Comparison of ENCODE assay signal across 1 cellular context in the genomic region with DNA sequence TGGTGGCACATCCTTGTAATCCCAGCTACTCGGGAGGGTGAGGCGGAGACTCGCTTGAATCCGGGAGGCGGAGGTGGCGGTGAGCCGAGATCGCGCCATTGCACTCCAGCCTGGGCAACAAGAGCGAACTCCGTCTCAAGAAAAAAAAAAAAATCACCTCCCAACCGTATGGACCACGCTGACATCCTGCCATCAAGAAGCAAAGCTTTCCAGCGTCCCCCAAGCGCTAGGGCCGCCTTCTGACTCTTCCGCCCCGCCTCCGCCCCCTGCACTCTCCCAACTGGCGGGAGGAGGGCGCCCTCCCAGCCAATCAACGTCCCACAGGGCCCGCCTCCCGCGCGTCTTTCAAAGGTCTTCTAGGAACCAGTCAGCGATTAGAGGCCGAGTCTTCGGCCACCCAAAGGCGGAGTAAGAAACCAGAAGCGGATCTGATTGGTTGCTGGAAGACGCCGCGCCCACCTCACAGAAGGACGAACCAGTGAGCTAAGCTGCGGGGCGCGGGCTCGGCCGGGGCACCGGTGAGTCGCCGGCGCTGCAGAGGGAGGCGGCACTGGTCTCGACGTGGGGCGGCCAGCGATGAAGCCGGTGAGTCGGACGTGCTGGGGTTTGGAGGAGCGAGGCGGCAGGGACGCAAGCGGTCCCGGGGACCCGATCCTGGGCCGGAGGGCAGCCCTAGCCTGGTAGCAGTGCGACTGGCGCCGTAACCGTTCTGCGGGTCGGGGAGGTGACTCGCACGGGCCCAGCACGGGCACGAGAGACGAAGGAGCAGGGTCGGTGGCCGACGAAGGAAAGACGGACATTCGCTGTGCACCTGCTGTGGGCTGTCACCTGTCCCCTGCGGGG.
A peak's percentile ranks its signal among the peaks of the same experiment; 100 is the strongest.
TF ChIP-seq lines count a peak whose summit lies in the region.

A gene with protein sequence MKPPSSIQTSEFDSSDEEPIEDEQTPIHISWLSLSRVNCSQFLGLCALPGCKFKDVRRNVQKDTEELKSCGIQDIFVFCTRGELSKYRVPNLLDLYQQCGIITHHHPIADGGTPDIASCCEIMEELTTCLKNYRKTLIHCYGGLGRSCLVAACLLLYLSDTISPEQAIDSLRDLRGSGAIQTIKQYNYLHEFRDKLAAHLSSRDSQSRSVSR (plus strand): TSS at position 515 of the 843 bp plus-strand sequence. CDS start 62 bp downstream, at position 577.

TF ChIP-seq in HepG2, 621 proteins besides CTCF, POLR2A, EP300 and RAD21 (continued from another document and continues in another):
- TF ChIP-seq MZF1 (CRISPR knock-in tag; IDR thresholded peaks at IDR 0.05; ENCODE audit: borderline replicate concordance) (0 out of 2 replicates have a peak, but pooled peaks have one; percentile 39), ZNF567 (CRISPR knock-in tag; IDR thresholded peaks at IDR 0.05; ENCODE audit: borderline replicate concordance) (no peak), ZNF569 (CRISPR knock-in tag; IDR thresholded peaks at IDR 0.05; ENCODE audit: borderline replicate concordance) (no peak), REST (IDR thresholded peaks at IDR 0.05; ENCODE audit: borderline replicate concordance in 1 of 2, low read depth in 1 of 2, low read length in 2 of 2) (0 out of 4 replicates have a peak, but pooled peaks of 1 of the 2 experiments have one; percentile 9), ZNF589 (CRISPR knock-in tag; conservative IDR thresholded peaks at IDR 0.05) (peak; percentile 76; the same call in 1 of the 2 replicates), ZSCAN29 (CRISPR knock-in tag; conservative IDR thresholded peaks at IDR 0.05) (no peak), NFATC3 (CRISPR knock-in tag; IDR thresholded peaks at IDR 0.05) (no peak), ZNF20 (CRISPR knock-in tag; IDR thresholded peaks at IDR 0.05) (no peak), GATA4 (IDR thresholded peaks at IDR 0.05; ENCODE audit: borderline replicate concordance, low read depth) (peak; percentile 74; the same call in 1 of the 2 replicates), ZBTB25 (CRISPR knock-in tag; IDR thresholded peaks at IDR 0.05) (no peak), GATAD1 (CRISPR knock-in tag; IDR thresholded peaks at IDR 0.05) (peak; percentile 58; the same call in 1 of the 2 replicates), ZNF761 (CRISPR knock-in tag; conservative IDR thresholded peaks at IDR 0.05) (peak; percentile 84; the same call in 1 of the 2 replicates), RAD51 (IDR thresholded peaks at IDR 0.05; ENCODE audit: borderline replicate concordance) (no peak), NR2F6 (IDR thresholded peaks at IDR 0.05) (no peak), NR2F6 (CRISPR knock-in tag; IDR thresholded peaks at IDR 0.05) (no peak), HOMEZ (CRISPR knock-in tag; IDR thresholded peaks at IDR 0.05; ENCODE audit: low read depth) (peak; percentile 89), ZNF607 (CRISPR knock-in tag; IDR thresholded peaks at IDR 0.05; ENCODE audit: borderline replicate concordance) (peak; percentile 82; the same call in 1 of the 2 replicates), NCOA1 (CRISPR knock-in tag; IDR thresholded peaks at IDR 0.05) (no peak), ZNF260 (CRISPR knock-in tag; IDR thresholded peaks at IDR 0.05; ENCODE audit: borderline replicate concordance, low read depth) (no peak), SMARCC2 (IDR thresholded peaks at IDR 0.05) (no peak), ZNF564 (CRISPR knock-in tag; IDR thresholded peaks at IDR 0.05) (0 out of 2 replicates have a peak, but pooled peaks have one; percentile 60), ZNF724P (CRISPR knock-in tag; IDR thresholded peaks at IDR 0.05; ENCODE audit: borderline replicate concordance) (no peak; the same call in 1 of the 2 replicates), ZFP36L2 (CRISPR knock-in tag; IDR thresholded peaks at IDR 0.05) (no peak), ZNF570 (CRISPR knock-in tag; IDR thresholded peaks at IDR 0.05; ENCODE audit: borderline replicate concordance) (no peak), TBX2 (CRISPR knock-in tag; IDR thresholded peaks at IDR 0.05; ENCODE audit: borderline replicate concordance) (peak; percentile 52; the same call in 1 of the 2 replicates), MYC (CRISPR knock-in tag; IDR thresholded peaks at IDR 0.05; ENCODE audit: borderline replicate concordance) (peak; percentile 79), NR2C2 (CRISPR knock-in tag; IDR thresholded peaks at IDR 0.05; ENCODE audit: borderline replicate concordance) (0 out of 2 replicates have a peak, but pooled peaks have one; percentile 23), ARNT2 (CRISPR knock-in tag; IDR thresholded peaks at IDR 0.05; ENCODE audit: low read depth) (0 out of 2 replicates have a peak, but pooled peaks have one; percentile 52), SIX1 (CRISPR knock-in tag; IDR thresholded peaks at IDR 0.05; ENCODE audit: borderline replicate concordance) (no peak; the same call in 1 of the 2 replicates), ZNF775 (CRISPR knock-in tag; IDR thresholded peaks at IDR 0.05; ENCODE audit: borderline replicate concordance) (no peak), TBX3 (IDR thresholded peaks at IDR 0.05; ENCODE audit: borderline replicate concordance) (no peak), PHF8 (CRISPR knock-in tag; IDR thresholded peaks at IDR 0.05) (peak; percentile 84), TBL1XR1 (IDR thresholded peaks at IDR 0.05; ENCODE audit: borderline replicate concordance, low read length, partially characterized antibody) (peak; percentile 34), ZNF781 (CRISPR knock-in tag; IDR thresholded peaks at IDR 0.05; ENCODE audit: borderline replicate concordance, not compliant biosample characterization) (peak; percentile 61), ZNF780A (CRISPR knock-in tag; IDR thresholded peaks at IDR 0.05) (no peak), MIXL1 (CRISPR knock-in tag; IDR thresholded peaks at IDR 0.05) (peak; percentile 64; the same call in 1 of the 2 replicates), ZNF331 (CRISPR knock-in tag; IDR thresholded peaks at IDR 0.05) (no peak), MXD3 (CRISPR knock-in tag; IDR thresholded peaks at IDR 0.05) (no peak), MTERF4 (CRISPR knock-in tag; IDR thresholded peaks at IDR 0.05) (peak; percentile 87; the same call in 1 of the 2 replicates), ATF1 (CRISPR knock-in tag; IDR thresholded peaks at IDR 0.05) (peak; percentile 80), ZNF44 (CRISPR knock-in tag; IDR thresholded peaks at IDR 0.05) (no peak), ZNF552 (CRISPR knock-in tag; IDR thresholded peaks at IDR 0.05; ENCODE audit: borderline replicate concordance) (0 out of 2 replicates have a peak, but pooled peaks have one; percentile 72)
- TF ChIP-seq, protein P1, sequence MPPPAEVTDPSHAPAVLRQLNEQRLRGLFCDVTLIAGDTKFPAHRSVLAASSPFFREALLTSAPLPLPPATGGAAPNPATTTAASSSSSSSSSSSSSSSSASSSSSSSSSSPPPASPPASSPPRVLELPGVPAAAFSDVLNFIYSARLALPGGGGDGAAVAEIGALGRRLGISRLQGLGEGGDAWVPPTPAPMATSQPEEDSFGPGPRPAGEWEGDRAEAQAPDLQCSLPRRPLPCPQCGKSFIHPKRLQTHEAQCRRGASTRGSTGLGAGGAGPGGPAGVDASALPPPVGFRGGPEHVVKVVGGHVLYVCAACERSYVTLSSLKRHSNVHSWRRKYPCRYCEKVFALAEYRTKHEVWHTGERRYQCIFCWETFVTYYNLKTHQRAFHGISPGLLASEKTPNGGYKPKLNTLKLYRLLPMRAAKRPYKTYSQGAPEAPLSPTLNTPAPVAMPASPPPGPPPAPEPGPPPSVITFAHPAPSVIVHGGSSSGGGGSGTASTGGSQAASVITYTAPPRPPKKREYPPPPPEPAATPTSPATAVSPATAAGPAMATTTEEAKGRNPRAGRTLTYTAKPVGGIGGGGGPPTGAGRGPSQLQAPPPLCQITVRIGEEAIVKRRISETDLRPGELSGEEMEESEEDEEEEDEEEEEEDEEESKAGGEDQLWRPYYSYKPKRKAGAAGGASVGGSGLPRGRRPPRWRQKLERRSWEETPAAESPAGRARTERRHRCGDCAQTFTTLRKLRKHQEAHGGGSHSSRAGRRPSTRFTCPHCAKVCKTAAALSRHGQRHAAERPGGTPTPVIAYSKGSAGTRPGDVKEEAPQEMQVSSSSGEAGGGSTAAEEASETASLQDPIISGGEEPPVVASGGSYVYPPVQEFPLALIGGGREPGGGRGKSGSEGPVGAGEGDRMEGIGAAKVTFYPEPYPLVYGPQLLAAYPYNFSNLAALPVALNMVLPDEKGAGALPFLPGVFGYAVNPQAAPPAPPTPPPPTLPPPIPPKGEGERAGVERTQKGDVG (CRISPR knock-in tag; IDR thresholded peaks at IDR 0.05; ENCODE audit: borderline replicate concordance): peak; percentile 18; the same call in 1 of the 2 replicates
- TF ChIP-seq, protein P2, sequence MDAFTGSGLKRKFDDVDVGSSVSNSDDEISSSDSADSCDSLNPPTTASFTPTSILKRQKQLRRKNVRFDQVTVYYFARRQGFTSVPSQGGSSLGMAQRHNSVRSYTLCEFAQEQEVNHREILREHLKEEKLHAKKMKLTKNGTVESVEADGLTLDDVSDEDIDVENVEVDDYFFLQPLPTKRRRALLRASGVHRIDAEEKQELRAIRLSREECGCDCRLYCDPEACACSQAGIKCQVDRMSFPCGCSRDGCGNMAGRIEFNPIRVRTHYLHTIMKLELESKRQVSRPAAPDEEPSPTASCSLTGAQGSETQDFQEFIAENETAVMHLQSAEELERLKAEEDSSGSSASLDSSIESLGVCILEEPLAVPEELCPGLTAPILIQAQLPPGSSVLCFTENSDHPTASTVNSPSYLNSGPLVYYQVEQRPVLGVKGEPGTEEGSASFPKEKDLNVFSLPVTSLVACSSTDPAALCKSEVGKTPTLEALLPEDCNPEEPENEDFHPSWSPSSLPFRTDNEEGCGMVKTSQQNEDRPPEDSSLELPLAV (CRISPR knock-in tag; conservative IDR thresholded peaks at IDR 0.05; ENCODE audit: low read depth): no peak
- TF ChIP-seq, protein P3, sequence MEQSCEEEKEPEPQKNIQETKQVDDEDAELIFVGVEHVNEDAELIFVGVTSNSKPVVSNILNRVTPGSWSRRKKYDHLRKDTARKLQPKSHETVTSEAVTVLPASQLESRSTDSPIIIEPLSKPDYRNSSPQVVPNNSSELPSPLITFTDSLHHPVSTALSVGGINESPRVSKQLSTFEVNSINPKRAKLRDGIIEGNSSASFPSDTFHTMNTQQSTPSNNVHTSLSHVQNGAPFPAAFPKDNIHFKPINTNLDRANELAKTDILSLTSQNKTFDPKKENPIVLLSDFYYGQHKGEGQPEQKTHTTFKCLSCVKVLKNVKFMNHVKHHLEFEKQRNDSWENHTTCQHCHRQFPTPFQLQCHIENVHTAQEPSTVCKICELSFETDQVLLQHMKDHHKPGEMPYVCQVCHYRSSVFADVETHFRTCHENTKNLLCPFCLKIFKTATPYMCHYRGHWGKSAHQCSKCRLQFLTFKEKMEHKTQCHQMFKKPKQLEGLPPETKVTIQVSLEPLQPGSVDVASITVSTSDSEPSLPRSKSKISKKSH (CRISPR knock-in tag; IDR thresholded peaks at IDR 0.05; ENCODE audit: borderline replicate concordance): peak; percentile 48; the same call in 1 of the 2 replicates
